Comparison of ENCODE assay signal across 1 cellular context in the genomic region with DNA sequence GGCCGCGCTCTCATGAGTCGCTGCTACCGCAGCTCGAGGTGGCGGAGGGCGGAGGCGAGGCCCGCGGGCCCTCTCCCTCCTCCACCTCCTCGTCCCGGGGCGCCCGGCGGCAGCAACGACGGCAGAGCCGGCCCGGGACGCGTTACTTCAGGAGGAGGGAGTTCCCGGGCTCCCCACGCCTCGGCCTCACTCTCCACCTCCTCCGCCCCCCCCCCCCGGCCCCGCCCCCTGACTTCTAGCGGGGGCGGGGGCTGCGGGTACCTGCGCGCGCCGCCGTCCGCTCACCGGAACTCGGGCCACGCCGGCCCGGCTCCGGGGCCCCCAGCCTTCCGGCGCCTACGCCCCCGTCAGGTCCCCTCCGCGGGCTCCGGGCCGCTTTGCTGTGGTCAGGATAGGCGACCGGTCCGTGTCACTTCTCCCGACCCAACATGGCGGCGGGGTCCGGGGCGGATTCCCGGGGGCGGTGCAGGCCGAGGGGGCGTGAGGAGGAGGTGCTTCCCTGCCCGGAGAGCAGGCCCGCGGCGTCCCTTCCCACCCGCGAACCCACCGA.
A peak's percentile ranks its signal among the peaks of the same experiment; 100 is the strongest.
TF ChIP-seq lines count a peak whose summit lies in the region.

Gene YES1, minus strand, starts transcription at position 120 of the 550 bp plus-strand sequence. CDS start 55,415 bp downstream, outside the sequence.

TF ChIP-seq in GM12878, 131 proteins besides CTCF, POLR2A, EP300 and RAD21 (continued from another document and continues in another):
- TF ChIP-seq CUX1 (IDR thresholded peaks at IDR 0.05; ENCODE audit: insufficient replicate concordance, low read depth, low read length) (no peak), MEF2B (IDR thresholded peaks at IDR 0.05; ENCODE audit: partially characterized antibody, poor library complexity, severe bottlenecking) (no peak), TARDBP (IDR thresholded peaks at IDR 0.05; ENCODE audit: borderline replicate concordance) (no peak), GABPA (IDR thresholded peaks at IDR 0.05; ENCODE audit: low read depth) (peak; percentile 69; the same call in 1 of the 2 replicates), MTA2 (IDR thresholded peaks at IDR 0.05; ENCODE audit: low read depth) (no peak), NR2C1 (IDR thresholded peaks at IDR 0.05) (no peak; the same call in 1 of the 2 replicates), ZNF207 (IDR thresholded peaks at IDR 0.05; ENCODE audit: borderline replicate concordance) (no peak), DPF2 (IDR thresholded peaks at IDR 0.05) (0 out of 2 replicates have a peak, but pooled peaks have one; percentile 83), ASH2L (IDR thresholded peaks at IDR 0.05; ENCODE audit: borderline replicate concordance, low read depth) (no peak), CEBPZ (IDR thresholded peaks at IDR 0.05; ENCODE audit: low read depth, low read length) (no peak), BHLHE40 (IDR thresholded peaks at IDR 0.05; ENCODE audit: borderline replicate concordance in 1 of 2, low read depth in 2 of 2, low read length in 1 of 2) (peak in 1 of 2 experiments; percentile 50; a peak in 2 of 4 replicates), ZNF217 (IDR thresholded peaks at IDR 0.05) (0 out of 2 replicates have a peak, but pooled peaks have one; percentile 33), TAF1 (IDR thresholded peaks at IDR 0.05; ENCODE audit: borderline replicate concordance, low read depth, low read length) (0 out of 2 replicates have a peak, but pooled peaks have one; percentile 32), CBX5 (IDR thresholded peaks at IDR 0.05; ENCODE audit: low read depth) (no peak), ZNF384 (IDR thresholded peaks at IDR 0.05; ENCODE audit: borderline replicate concordance, low read depth, low read length) (no peak), IKZF2 (IDR thresholded peaks at IDR 0.05) (0 out of 4 replicates have a peak, but pooled peaks of 1 of the 2 experiments have one; percentile 4), ATF7 (IDR thresholded peaks at IDR 0.05; ENCODE audit: low read depth) (no peak), SUZ12 (IDR thresholded peaks at IDR 0.05; ENCODE audit: unreplicated experiment) (no peak), SMC3 (IDR thresholded peaks at IDR 0.05; ENCODE audit: borderline replicate concordance, low read length) (no peak), MYC (IDR thresholded peaks at IDR 0.05; ENCODE audit: insufficient read depth, insufficient read length, insufficient replicate concordance, low read length, severe bottlenecking) (no peak), FOXK2 (IDR thresholded peaks at IDR 0.05) (no peak), PAX5 (IDR thresholded peaks at IDR 0.05; ENCODE audit: borderline replicate concordance, low read depth, low read length) (0 out of 2 replicates have a peak, but pooled peaks have one; percentile 6), CBX3 (IDR thresholded peaks at IDR 0.05; ENCODE audit: borderline replicate concordance, low read depth) (no peak), TCF12 (IDR thresholded peaks at IDR 0.05; ENCODE audit: low read depth, low read length) (peak; percentile 34; the same call in 1 of the 2 replicates), RELA (IDR thresholded peaks at IDR 0.05; ENCODE audit: borderline replicate concordance, partially characterized antibody) (no peak), JUND (IDR thresholded peaks at IDR 0.05; ENCODE audit: low read depth, low read length) (no peak), USF1 (IDR thresholded peaks at IDR 0.05; ENCODE audit: borderline replicate concordance, extremely low read length, insufficient read depth, low read depth, low read length) (no peak), NRF1 (conservative IDR thresholded peaks at IDR 0.05; ENCODE audit: low read depth, low read length) (no peak), KDM1A (IDR thresholded peaks at IDR 0.05; ENCODE audit: borderline replicate concordance) (no peak), SMARCA5 (IDR thresholded peaks at IDR 0.05) (peak; percentile 69; the same call in 1 of the 2 replicates), ZBED1 (IDR thresholded peaks at IDR 0.05; ENCODE audit: borderline replicate concordance) (no peak), PAX8 (IDR thresholded peaks at IDR 0.05) (no peak), RELB (IDR thresholded peaks at IDR 0.05; ENCODE audit: low read depth) (no peak), SREBF2 (IDR thresholded peaks at IDR 0.05; ENCODE audit: low read length) (no peak), ETV6 (conservative IDR thresholded peaks at IDR 0.05 in 1 of 2, IDR thresholded peaks at IDR 0.05 in 1 of 2; ENCODE audit: borderline replicate concordance in 1 of 2, low read depth in 1 of 2) (no peak; a peak in 1 of 4 replicates), IRF4 (IDR thresholded peaks at IDR 0.05; ENCODE audit: low read depth, low read length) (no peak), MYB (IDR thresholded peaks at IDR 0.05; ENCODE audit: borderline replicate concordance, low read depth, low read length) (no peak), GATAD2B (conservative IDR thresholded peaks at IDR 0.05; ENCODE audit: low read depth) (no peak; the same call in 1 of the 2 replicates), PML (IDR thresholded peaks at IDR 0.05; ENCODE audit: low read length) (no peak), CHD2 (IDR thresholded peaks at IDR 0.05; ENCODE audit: borderline replicate concordance, low read depth, low read length) (no peak)
- TF ChIP-seq, protein P1, sequence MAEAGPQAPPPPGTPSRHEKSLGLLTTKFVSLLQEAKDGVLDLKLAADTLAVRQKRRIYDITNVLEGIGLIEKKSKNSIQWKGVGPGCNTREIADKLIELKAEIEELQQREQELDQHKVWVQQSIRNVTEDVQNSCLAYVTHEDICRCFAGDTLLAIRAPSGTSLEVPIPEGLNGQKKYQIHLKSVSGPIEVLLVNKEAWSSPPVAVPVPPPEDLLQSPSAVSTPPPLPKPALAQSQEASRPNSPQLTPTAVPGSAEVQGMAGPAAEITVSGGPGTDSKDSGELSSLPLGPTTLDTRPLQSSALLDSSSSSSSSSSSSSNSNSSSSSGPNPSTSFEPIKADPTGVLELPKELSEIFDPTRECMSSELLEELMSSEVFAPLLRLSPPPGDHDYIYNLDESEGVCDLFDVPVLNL (IDR thresholded peaks at IDR 0.05; ENCODE audit: low read depth, low read length), result no peak
- TF ChIP-seq, protein P2, sequence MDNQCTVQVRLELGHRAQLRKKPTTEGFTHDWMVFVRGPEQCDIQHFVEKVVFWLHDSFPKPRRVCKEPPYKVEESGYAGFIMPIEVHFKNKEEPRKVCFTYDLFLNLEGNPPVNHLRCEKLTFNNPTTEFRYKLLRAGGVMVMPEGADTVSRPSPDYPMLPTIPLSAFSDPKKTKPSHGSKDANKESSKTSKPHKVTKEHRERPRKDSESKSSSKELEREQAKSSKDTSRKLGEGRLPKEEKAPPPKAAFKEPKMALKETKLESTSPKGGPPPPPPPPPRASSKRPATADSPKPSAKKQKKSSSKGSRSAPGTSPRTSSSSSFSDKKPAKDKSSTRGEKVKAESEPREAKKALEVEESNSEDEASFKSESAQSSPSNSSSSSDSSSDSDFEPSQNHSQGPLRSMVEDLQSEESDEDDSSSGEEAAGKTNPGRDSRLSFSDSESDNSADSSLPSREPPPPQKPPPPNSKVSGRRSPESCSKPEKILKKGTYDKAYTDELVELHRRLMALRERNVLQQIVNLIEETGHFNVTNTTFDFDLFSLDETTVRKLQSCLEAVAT (IDR thresholded peaks at IDR 0.05), result no peak
- TF ChIP-seq, protein P3, sequence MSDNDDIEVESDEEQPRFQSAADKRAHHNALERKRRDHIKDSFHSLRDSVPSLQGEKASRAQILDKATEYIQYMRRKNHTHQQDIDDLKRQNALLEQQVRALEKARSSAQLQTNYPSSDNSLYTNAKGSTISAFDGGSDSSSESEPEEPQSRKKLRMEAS (IDR thresholded peaks at IDR 0.05; ENCODE audit: low read depth, low read length), result no peak
- TF ChIP-seq, protein P4, sequence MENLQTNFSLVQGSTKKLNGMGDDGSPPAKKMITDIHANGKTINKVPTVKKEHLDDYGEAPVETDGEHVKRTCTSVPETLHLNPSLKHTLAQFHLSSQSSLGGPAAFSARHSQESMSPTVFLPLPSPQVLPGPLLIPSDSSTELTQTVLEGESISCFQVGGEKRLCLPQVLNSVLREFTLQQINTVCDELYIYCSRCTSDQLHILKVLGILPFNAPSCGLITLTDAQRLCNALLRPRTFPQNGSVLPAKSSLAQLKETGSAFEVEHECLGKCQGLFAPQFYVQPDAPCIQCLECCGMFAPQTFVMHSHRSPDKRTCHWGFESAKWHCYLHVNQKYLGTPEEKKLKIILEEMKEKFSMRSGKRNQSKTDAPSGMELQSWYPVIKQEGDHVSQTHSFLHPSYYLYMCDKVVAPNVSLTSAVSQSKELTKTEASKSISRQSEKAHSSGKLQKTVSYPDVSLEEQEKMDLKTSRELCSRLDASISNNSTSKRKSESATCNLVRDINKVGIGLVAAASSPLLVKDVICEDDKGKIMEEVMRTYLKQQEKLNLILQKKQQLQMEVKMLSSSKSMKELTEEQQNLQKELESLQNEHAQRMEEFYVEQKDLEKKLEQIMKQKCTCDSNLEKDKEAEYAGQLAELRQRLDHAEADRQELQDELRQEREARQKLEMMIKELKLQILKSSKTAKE (IDR thresholded peaks at IDR 0.05; ENCODE audit: low read depth, poor library complexity, severe bottlenecking), result no peak
